Comparison of ENCODE assay signal across 1 cellular context in genomic region chr3:19173945-19174344, GRCh38.
TF ChIP-seq lines count a peak whose summit lies in the region.

No MANE protein-coding gene starts in this region.

TF ChIP-seq in HCT116, 20 proteins besides CTCF, POLR2A, EP300 and RAD21 (continued from another document):
- no peak for TF ChIP-seq ZBTB33 (IDR thresholded peaks at IDR 0.05; ENCODE audit: extremely low read depth, insufficient replicate concordance, low read length)
- no peak for TF ChIP-seq SP1 (IDR thresholded peaks at IDR 0.05; ENCODE audit: low read depth)
